Comparison of ENCODE assay signal across 8 cellular contexts in the genomic region with DNA sequence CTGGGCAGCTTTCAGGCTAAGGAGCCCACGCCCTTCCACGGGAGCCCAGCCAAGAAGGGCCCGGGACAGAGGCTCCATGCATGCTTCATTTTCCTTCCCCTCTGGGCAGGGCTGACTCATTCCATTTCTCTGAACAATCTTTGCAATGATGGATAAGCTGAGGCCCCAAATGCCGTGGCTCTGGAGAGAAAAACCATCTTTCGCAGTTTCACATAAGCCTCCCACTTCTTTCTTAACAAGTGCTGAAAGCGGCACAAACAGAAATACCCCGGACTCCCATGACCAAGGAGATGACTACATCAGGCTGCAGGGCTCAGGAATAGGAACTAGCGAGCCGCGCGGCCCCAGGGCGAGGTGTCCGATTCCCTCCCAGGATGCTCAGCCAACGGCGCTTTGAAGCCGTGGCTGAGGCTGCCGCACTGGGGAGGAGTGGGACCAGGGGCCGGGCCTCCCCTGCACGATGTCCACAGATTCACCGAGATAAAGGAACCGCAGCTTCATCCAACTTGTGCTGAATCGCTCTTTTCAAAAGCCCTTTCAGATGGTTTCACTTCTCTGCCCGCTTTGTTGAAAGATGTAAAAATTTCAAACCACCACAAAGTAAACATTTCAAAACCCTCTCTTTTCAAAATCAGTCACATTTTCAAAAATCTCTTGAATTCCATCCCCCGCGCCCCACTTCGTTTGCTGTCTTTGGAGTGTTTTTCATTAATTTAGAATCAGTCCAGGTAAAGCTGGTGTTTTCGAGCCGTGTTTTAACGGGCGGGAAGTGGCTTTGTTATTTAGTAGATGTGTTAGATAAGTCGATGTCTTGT.
DNase-seq lines count a peak whose midpoint lies in the region; ATAC-seq lines count a peak whose summit lies in the region.

No MANE protein-coding gene starts in this region.

- peaks cover 29% of the 10 kb centered on the region for H3K79me1 ChIP-seq in trophoblast cell (ENCODE audit: low read length)

- no peak for ATAC-seq in HG03095 (IDR thresholded peaks at IDR 0.05; ENCODE audit: unreplicated experiment)

- no peak overlapping the region for H3K18ac ChIP-seq in trophoblast cell (ENCODE audit: low read length)

- no peak overlapping the region for H2AFZ ChIP-seq in trophoblast cell (ENCODE audit: insufficient read depth, low read length, poor library complexity)

- H3K9ac ChIP-seq in trophoblast cell (ENCODE audit: low read length), result no peak overlapping the region

- peaks cover 25 to 30% of the 10 kb centered on the region in 2 experiments for H3K4me1 ChIP-seq in trophoblast cell (ENCODE audit: control insufficient read depth in 1 of 2, insufficient read depth in 2 of 2, low read length in 2 of 2)

- peak overlapping the region; percentile 70 for H3K4me3 Mint-ChIP-seq in activated T-cell treated with anti-CD3 and anti-CD28 coated beads, Interleukin-2, amount 50 U/mL, for 24 hours

- H3K27me3 ChIP-seq in trophoblast cell (ENCODE audit: insufficient read depth, low read length), result no peaks in the 10 kb centered on the region

- H3K4me2 ChIP-seq in trophoblast cell (ENCODE audit: low read length), result peak overlapping the region; percentile 40

- no peak overlapping the region for H4K12ac ChIP-seq in trophoblast cell (ENCODE audit: low read depth, low read length)

- no peak overlapping the region for H3K14ac ChIP-seq in trophoblast cell (ENCODE audit: low read length)

- peak; percentile 77 for DNase-seq in activated CD8-positive, alpha-beta memory T cell treated with anti-CD3 and anti-CD28 coated beads for 24 hours
- no peak for DNase-seq in activated CD8-positive, alpha-beta memory T cell treated with anti-CD3 and anti-CD28 coated beads, Interleukin-2, amount 50 U/mL, for 4 hours
- DNase-seq in NCI-H2227 treated with DMSO at 0.1 percent for 48 hours (lab: John Stamatoyannopoulos, UW) (peak; percentile 30), foreskin melanocyte (peak; percentile 94), trophoblast cell (peak; percentile 52 to 66), NCI-H1694 (lab: John Stamatoyannopoulos, UW) (no peak)
- DNase-seq in activated T-cell treated with anti-CD3 and anti-CD28 coated beads, Interleukin-2, amount 50 U/mL, for 24 hours, result peak; percentile 68

- H3K79me2 ChIP-seq in trophoblast cell (ENCODE audit: control insufficient read depth, insufficient read depth, low read length, poor library complexity), result peaks cover 3% of the 10 kb centered on the region

- H3K4me3 ChIP-seq in trophoblast cell (ENCODE audit: low read depth, low read length), result no peak overlapping the region

- peaks cover 83% of the 10 kb centered on the region for H3K27me3 Mint-ChIP-seq in activated T-cell treated with anti-CD3 and anti-CD28 coated beads, Interleukin-2, amount 50 U/mL, for 24 hours

- no peak overlapping the region for H2BK5ac ChIP-seq in trophoblast cell (ENCODE audit: low read depth, low read length, poor library complexity)

- H3K9me3 Mint-ChIP-seq in activated T-cell treated with anti-CD3 and anti-CD28 coated beads, Interleukin-2, amount 50 U/mL, for 24 hours, result no peaks in the 10 kb centered on the region

- no peak overlapping the region for H4K8ac ChIP-seq in trophoblast cell (ENCODE audit: low read depth, low read length)

- no peaks in the 10 kb centered on the region for H3K9me3 ChIP-seq in trophoblast cell (ENCODE audit: insufficient read depth, low read depth, low read length)

- peaks cover 44% of the 10 kb centered on the region for H3K4me1 Mint-ChIP-seq in activated T-cell treated with anti-CD3 and anti-CD28 coated beads, Interleukin-2, amount 50 U/mL, for 24 hours (ENCODE audit: low read depth)

- H3K36me3 Mint-ChIP-seq in activated T-cell treated with anti-CD3 and anti-CD28 coated beads, Interleukin-2, amount 50 U/mL, for 24 hours (ENCODE audit: low read depth), result no peaks in the 10 kb centered on the region

- H4K91ac ChIP-seq in trophoblast cell (ENCODE audit: low read depth, low read length), result peak overlapping the region; percentile 98

- H3K23ac ChIP-seq in trophoblast cell (ENCODE audit: low read length), result no peak overlapping the region

- peak overlapping the region; percentile 78 for H2BK120ac ChIP-seq in trophoblast cell (ENCODE audit: insufficient read depth, low read length, poor library complexity)

- H3K27ac Mint-ChIP-seq in activated T-cell treated with anti-CD3 and anti-CD28 coated beads, Interleukin-2, amount 50 U/mL, for 24 hours, result peak overlapping the region; percentile 90

- no peaks in the 10 kb centered on the region for H3K36me3 ChIP-seq in trophoblast cell (ENCODE audit: control insufficient read depth in 1 of 2, insufficient read depth in 2 of 2, low read length in 2 of 2)

- no peak overlapping the region for H2AK5ac ChIP-seq in trophoblast cell (ENCODE audit: low read length)

- no CpG with 5 or more reads among the region's 31 CpGs for WGBS in trophoblast cell (ENCODE audit: extremely low coverage, insufficient coverage, insufficient read length)

- no peak overlapping the region for H3K4ac ChIP-seq in trophoblast cell (ENCODE audit: low read depth, low read length)

- H3K27ac ChIP-seq in trophoblast cell (ENCODE audit: low read depth, low read length), result peak overlapping the region; percentile 47

- H2BK12ac ChIP-seq in trophoblast cell (ENCODE audit: low read length), result no peak overlapping the region

Comparison
In these comparisons a context has a peak if more than half of its experiments do, and no peak if none do; other contexts are left out.
1. DNase-seq: peak in activated CD8-positive, alpha-beta memory T cell treated with anti-CD3 and anti-CD28 coated beads for 24 hours (single experiment), NCI-H2227 treated with DMSO at 0.1 percent for 48 hours (single experiment), activated T-cell treated with anti-CD3 and anti-CD28 coated beads, Interleukin-2, amount 50 U/mL, for 24 hours (single experiment), foreskin melanocyte (single experiment) and trophoblast cell (2 of 2); none in activated CD8-positive, alpha-beta memory T cell treated with anti-CD3 and anti-CD28 coated beads, Interleukin-2, amount 50 U/mL, for 4 hours (single experiment) and NCI-H1694 (single experiment).